In the genomic region with DNA sequence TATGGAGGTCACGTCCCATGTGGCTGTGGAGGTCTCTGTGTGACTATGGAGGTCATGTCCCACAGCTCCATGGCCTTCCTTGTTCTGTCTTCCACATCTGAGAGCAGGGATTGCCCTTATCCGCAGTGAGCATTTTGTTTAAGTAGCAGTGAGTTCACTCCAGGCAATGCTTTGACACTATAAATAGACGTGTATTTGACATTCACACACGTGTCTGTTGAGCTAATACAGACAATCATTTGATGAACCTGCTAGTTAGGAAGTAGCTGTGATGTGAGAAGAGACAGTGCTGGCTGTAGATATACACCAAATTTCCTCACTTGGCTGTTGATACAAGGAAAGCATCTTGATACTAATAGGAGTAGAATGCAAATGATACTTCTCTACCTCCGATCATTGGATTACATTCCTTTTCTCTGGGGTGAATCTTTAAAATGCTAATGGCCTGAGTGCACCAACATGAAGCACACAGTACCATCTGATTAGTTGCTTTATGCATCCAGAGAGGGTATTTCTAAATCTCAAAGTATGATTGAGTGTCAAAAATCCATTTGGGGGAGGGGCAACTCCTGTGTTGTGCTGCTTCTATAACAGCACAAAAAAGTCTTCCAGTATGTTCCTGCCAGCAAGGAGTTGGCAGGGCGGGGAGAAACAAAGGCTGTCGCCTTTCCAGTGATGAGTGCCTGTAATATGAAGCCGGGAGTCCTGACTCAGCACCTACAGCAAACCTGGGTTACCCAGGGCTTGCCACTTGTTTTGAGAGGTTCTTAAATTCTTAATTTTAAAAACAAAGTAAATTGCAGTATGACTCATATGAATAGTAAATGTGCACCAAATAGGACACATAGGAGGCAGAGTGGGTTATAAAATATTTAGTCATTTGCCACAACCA, we compare ENCODE assay signal across 8 cellular contexts. TPM values are rescaled to one million over a fixed set of nuclear protein-coding genes. Genes with fewer than 3 reads are reported as not detected.
DNase-seq lines count a peak whose midpoint lies in the region; ATAC-seq and TF ChIP-seq lines count a peak whose summit lies in the region.

No MANE protein-coding gene starts in this region.

- no peak overlapping the region; the same call in 1 of the 2 replicates for H3K27ac Mint-ChIP-seq in WTC11

- H3K36me3 ChIP-seq in iPS-18a (ENCODE audit: control insufficient read depth, low read depth, low read length) (peaks cover 32% of the 10 kb centered on the region), thyroid gland (peaks cover 0 to 9% of the 10 kb centered on the region in 2 donors)

- no peak for TF ChIP-seq POLR2A in thyroid gland (IDR thresholded peaks at IDR 0.05)

- DNase-seq in Ammon's horn (ENCODE audit: low spot score) = peak; percentile 26
- DNase-seq in HT-29 (ENCODE audit: low spot score) = peak; percentile 49
- DNase-seq in WTC11 (ENCODE audit: low spot score) = no peak
- DNase-seq in thyroid gland = peak; percentile 80 to 88
- no peak for DNase-seq in activated effector memory CD4-positive, alpha-beta T cell treated with anti-CD3 and anti-CD28 coated beads, Interleukin-2, amount 50 U/mL, for 16 hours
- no peak for DNase-seq in OCI-M2 (lab: John Stamatoyannopoulos, UW; ENCODE audit: unreplicated experiment)

- H3K4me1 Mint-ChIP-seq in WTC11 = peaks cover 18% of the 10 kb centered on the region

- no peaks in the 10 kb centered on the region for H3K9me3 Mint-ChIP-seq in WTC11

- TF ChIP-seq CTCF in WTC11 (IDR thresholded peaks at IDR 0.05) = no peak
- no peak for TF ChIP-seq CTCF in thyroid gland (IDR thresholded peaks at IDR 0.05)

- intact Hi-C loops in thyroid gland (cut with DNase I) = loop anchor here (10.0 kb wide), 1 partner anchor 88 kb away; no protein-coding TSS in a partner anchor

- peak overlapping the region; percentile 61 for H3K9ac ChIP-seq in iPS-18a (ENCODE audit: low read length)

- peaks cover 24% of the 10 kb centered on the region for H3K36me3 Mint-ChIP-seq in WTC11

- H3K27me3 ChIP-seq in iPS-18a (ENCODE audit: control insufficient read depth, insufficient read depth, low read length) = no peaks in the 10 kb centered on the region
- no peaks in the 10 kb centered on the region for H3K27me3 ChIP-seq in thyroid gland

- POLR2A ChIA-PET in WTC11 (lab: Charles Lee) = no interaction called here

- 36 to 40% methylated on average over 8 of the region's 8 CpGs for WGBS in thyroid gland, 2 donors

- H3K4me3 ChIP-seq in iPS-18a (ENCODE audit: low read length) (peak overlapping the region; percentile 2), thyroid gland (replicated peaks in 1 of 3) (no peak overlapping the region)

- H3K4me1 ChIP-seq in iPS-18a (ENCODE audit: control insufficient read depth, low read depth, low read length) (peaks cover 17% of the 10 kb centered on the region), thyroid gland (peaks cover 22 to 30% of the 10 kb centered on the region in 2 donors)

- no peak overlapping the region for H3K4me3 Mint-ChIP-seq in WTC11

- H3K27me3 Mint-ChIP-seq in WTC11 (ENCODE audit: low read depth) = no peaks in the 10 kb centered on the region

- CTCF ChIA-PET in WTC11 (lab: Charles Lee) = interaction anchor here (0.6 kb wide), 1 partner anchor 300 kb away, joined by 3 read pairs; no protein-coding TSS in a partner anchor

- H3K9me3 ChIP-seq in iPS-18a (ENCODE audit: control insufficient read depth, low read depth, low read length) (no peaks in the 10 kb centered on the region), thyroid gland (no peaks in the 10 kb centered on the region)

- H3K27ac ChIP-seq in iPS-18a (ENCODE audit: low read length) (peak overlapping the region; percentile 52), thyroid gland (peak overlapping the region; percentile 47 to 56 (median 52))

- peak; percentile 72 for ATAC-seq in WTC11
- ATAC-seq in GM21737 (IDR thresholded peaks at IDR 0.05; ENCODE audit: unreplicated experiment) = no peak

TF ChIP-seq in WTC11, 78 proteins besides CTCF, POLR2A, EP300 and RAD21:
- TF ChIP-seq, protein P1, sequence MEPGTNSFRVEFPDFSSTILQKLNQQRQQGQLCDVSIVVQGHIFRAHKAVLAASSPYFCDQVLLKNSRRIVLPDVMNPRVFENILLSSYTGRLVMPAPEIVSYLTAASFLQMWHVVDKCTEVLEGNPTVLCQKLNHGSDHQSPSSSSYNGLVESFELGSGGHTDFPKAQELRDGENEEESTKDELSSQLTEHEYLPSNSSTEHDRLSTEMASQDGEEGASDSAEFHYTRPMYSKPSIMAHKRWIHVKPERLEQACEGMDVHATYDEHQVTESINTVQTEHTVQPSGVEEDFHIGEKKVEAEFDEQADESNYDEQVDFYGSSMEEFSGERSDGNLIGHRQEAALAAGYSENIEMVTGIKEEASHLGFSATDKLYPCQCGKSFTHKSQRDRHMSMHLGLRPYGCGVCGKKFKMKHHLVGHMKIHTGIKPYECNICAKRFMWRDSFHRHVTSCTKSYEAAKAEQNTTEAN (CRISPR knock-in tag; IDR thresholded peaks at IDR 0.05) = no peak
- TF ChIP-seq, protein P2, sequence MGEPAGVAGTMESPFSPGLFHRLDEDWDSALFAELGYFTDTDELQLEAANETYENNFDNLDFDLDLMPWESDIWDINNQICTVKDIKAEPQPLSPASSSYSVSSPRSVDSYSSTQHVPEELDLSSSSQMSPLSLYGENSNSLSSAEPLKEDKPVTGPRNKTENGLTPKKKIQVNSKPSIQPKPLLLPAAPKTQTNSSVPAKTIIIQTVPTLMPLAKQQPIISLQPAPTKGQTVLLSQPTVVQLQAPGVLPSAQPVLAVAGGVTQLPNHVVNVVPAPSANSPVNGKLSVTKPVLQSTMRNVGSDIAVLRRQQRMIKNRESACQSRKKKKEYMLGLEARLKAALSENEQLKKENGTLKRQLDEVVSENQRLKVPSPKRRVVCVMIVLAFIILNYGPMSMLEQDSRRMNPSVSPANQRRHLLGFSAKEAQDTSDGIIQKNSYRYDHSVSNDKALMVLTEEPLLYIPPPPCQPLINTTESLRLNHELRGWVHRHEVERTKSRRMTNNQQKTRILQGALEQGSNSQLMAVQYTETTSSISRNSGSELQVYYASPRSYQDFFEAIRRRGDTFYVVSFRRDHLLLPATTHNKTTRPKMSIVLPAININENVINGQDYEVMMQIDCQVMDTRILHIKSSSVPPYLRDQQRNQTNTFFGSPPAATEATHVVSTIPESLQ (CRISPR knock-in tag; IDR thresholded peaks at IDR 0.05) = no peak
- TF ChIP-seq PRRX2 (CRISPR knock-in tag; IDR thresholded peaks at IDR 0.05) = no peak
- TF ChIP-seq ATF1 (CRISPR knock-in tag; IDR thresholded peaks at IDR 0.05) = no peak

RNA-seq across cellular contexts. Expression of a gene that starts 7.0 kb away (rescaled TPM):
- total RNA-seq in HT-29 (2014; rRNA removed; shearing (Covaris generic)) = 184 and 200 TPM in 2 replicates
- total RNA-seq in WTC11 (2021) = 97.4 to 100 TPM (median 99.9 TPM) in 3 replicates
- total RNA-seq in thyroid gland = 100 to 1,000 TPM in 3 of 4 donors, 10 to 100 TPM in 1; 78.9 to 131 (median 122) TPM

RNA-seq across cellular contexts. Expression of a gene that starts 7.9 kb away (rescaled TPM):
- 62.4 and 69.0 TPM in 2 replicates for total RNA-seq in HT-29 (2014; rRNA removed; shearing (Covaris generic))
- total RNA-seq in WTC11 (2021) (64.9 to 69.4 TPM (median 68.5 TPM) in 3 replicates), thyroid gland (10 to 100 TPM; 50.5 to 75.6 (median 56.5) TPM)

RNA-seq across cellular contexts. Expression of a gene that starts 58.0 kb away (rescaled TPM):
- not detected in 2 replicates for total RNA-seq in HT-29 (2014; rRNA removed; shearing (Covaris generic))
- not detected in 3 replicates for total RNA-seq in WTC11 (2021)
- not detected for total RNA-seq in thyroid gland

Comparison
In these comparisons a context has a peak if more than half of its experiments do, and no peak if none do; other contexts are left out.
1. DNase-seq: peak in Ammon's horn (single experiment), HT-29 (single experiment) and thyroid gland (2 of 2); none in WTC11 (single experiment), activated effector memory CD4-positive, alpha-beta T cell treated with anti-CD3 and anti-CD28 coated beads, Interleukin-2, amount 50 U/mL, for 16 hours (single experiment) and OCI-M2 (single experiment).